18 cellular contexts compared by ENCODE assay signal in genomic region chr2:241764272-241765241, GRCh38. TPM values are rescaled to one million over a fixed set of nuclear protein-coding genes. Genes with fewer than 3 reads are reported as not detected.
DNase-seq lines count a peak whose midpoint lies in the region; ATAC-seq, FAIRE-seq and TF ChIP-seq lines count a peak whose summit lies in the region.
"Had no signal": no experiment of that assay in that cellular context is flagged by ENCODE, and none has a peak within 500 bp of the region (broad histone marks: within the 10 kb centered on the region; RNA-seq: fewer than 3 reads in every experiment).

No MANE protein-coding gene starts in this region.

- no peak for TF ChIP-seq CTCF in natural killer cell (IDR thresholded peaks at IDR 0.05)

- H3K9ac ChIP-seq in BLaER1 treated with 17β-estradiol and CSF1 and Interleukin-3, amounts not matched to agents 10 nM and 100 nM: peak overlapping the region; percentile 31 to 76 (median 63); a peak in 21 of 22 replicates

- no peak for FAIRE-seq in GM12892 (lab: Jason Lieb, UNC)
- FAIRE-seq: kidney had no signal

- TF ChIP-seq POLR2A in GM12892 (IDR thresholded peaks at IDR 0.05; ENCODE audit: low read depth, low read length): no peak

- DNase-seq in GM12892 (ENCODE audit: insufficient read length) (peak; percentile 16), natural killer cell (no peak), SHP77 (lab: John Stamatoyannopoulos, UW) (no peak)
- no peak for DNase-seq in effector memory CD4-positive, alpha-beta T cell
- DNase-seq: activated CD4-positive, alpha-beta T cell treated with anti-CD3 and anti-CD28 coated beads, Interleukin-2, amount 10 ng/mL, durations not matched to agents 24 days and 14 days; Calu3; foreskin melanocyte; Kasumi-1; kidney; naive thymus-derived CD8-positive, alpha-beta T cell; NCI-H2029 treated with DMSO at 0.1 percent for 48 hours; NCI-H82 had no signal

- peaks cover 4 to 8% (median 5%) of the 10 kb centered on the region in 11 experiments; a peak in 16 of 22 replicates for H3K9me3 ChIP-seq in BLaER1 treated with 17β-estradiol and CSF1 and Interleukin-3, amounts not matched to agents 10 nM and 100 nM (replicated peaks in 1 of 11)
- H3K9me3 ChIP-seq in effector memory CD4-positive, alpha-beta T cell (ENCODE audit: control insufficient read depth, low read length): no peaks in the 10 kb centered on the region
- H3K9me3 ChIP-seq: suprapubic skin had no signal

- peaks cover 0 to 11% of the 10 kb centered on the region in 2 donors for H3K27me3 Mint-ChIP-seq in natural killer cell (ENCODE audit: low read depth in 2 of 2)
- H3K27me3 Mint-ChIP-seq: activated CD4-positive, alpha-beta T cell treated with anti-CD3 and anti-CD28 coated beads, Interleukin-2, amount 10 ng/mL, durations not matched to agents 24 days and 14 days; naive thymus-derived CD8-positive, alpha-beta T cell had no signal

- no peaks in the 10 kb centered on the region for H4K20me1 ChIP-seq in BLaER1 treated with 17β-estradiol and CSF1 and Interleukin-3, amounts not matched to agents 10 nM and 100 nM

- H3K36me3 Mint-ChIP-seq in natural killer cell: peaks cover 3% of the 10 kb centered on the region

- H3K4me2 ChIP-seq in BLaER1 treated with 17β-estradiol and CSF1 and Interleukin-3, amounts not matched to agents 10 nM and 100 nM: peak overlapping the region; percentile 67 to 85 (median 82)

- peak overlapping the region; percentile 9 to 88 (median 79); a peak in 21 of 22 replicates for H3K27ac ChIP-seq in BLaER1 treated with 17β-estradiol and CSF1 and Interleukin-3, amounts not matched to agents 10 nM and 100 nM
- peak overlapping the region; percentile 63 for H3K27ac ChIP-seq in effector memory CD4-positive, alpha-beta T cell (ENCODE audit: insufficient read depth, low read length, poor library complexity, severe bottlenecking)
- H3K27ac ChIP-seq: dorsolateral prefrontal cortex, suprapubic skin had no signal

- no peaks in the 10 kb centered on the region for H3K27me3 ChIP-seq in BLaER1 treated with 17β-estradiol and CSF1 and Interleukin-3, amounts not matched to agents 10 nM and 100 nM
- H3K27me3 ChIP-seq in effector memory CD4-positive, alpha-beta T cell (replicated peaks; ENCODE audit: control insufficient read depth, insufficient read depth, low read length, poor library complexity, severe bottlenecking): no peaks in the 10 kb centered on the region
- H3K27me3 ChIP-seq: dorsolateral prefrontal cortex, suprapubic skin had no signal

- peaks cover 0 to 3% of the 10 kb centered on the region in 2 donors for H3K9me3 Mint-ChIP-seq in natural killer cell
- H3K9me3 Mint-ChIP-seq: activated CD4-positive, alpha-beta T cell treated with anti-CD3 and anti-CD28 coated beads, Interleukin-2, amount 10 ng/mL, durations not matched to agents 24 days and 14 days had no signal

- H3K4me1 ChIP-seq in BLaER1 treated with 17β-estradiol and CSF1 and Interleukin-3, amounts not matched to agents 10 nM and 100 nM: peaks cover 32 to 72% (median 56%) of the 10 kb centered on the region in 10 experiments
- H3K4me1 ChIP-seq in effector memory CD4-positive, alpha-beta T cell (ENCODE audit: control insufficient read depth, insufficient read depth, low read length, poor library complexity, severe bottlenecking): peaks cover 10% of the 10 kb centered on the region
- H3K4me1 ChIP-seq: suprapubic skin had no signal

- H3K4me1 Mint-ChIP-seq in natural killer cell: peaks cover 31 to 38% of the 10 kb centered on the region in 2 donors

- H3K4me3 ChIP-seq in BLaER1 treated with 17β-estradiol and CSF1 and Interleukin-3, amounts not matched to agents 10 nM and 100 nM: no peak overlapping the region; a peak in 1 of 20 replicates
- H3K4me3 ChIP-seq in effector memory CD4-positive, alpha-beta T cell (ENCODE audit: insufficient read depth, low read depth, low read length, poor library complexity, severe bottlenecking): no peak overlapping the region
- H3K4me3 ChIP-seq: dorsolateral prefrontal cortex, skin epidermis, suprapubic skin had no signal

- peak overlapping the region; percentile 94 to 96 for H3K27ac Mint-ChIP-seq in natural killer cell
- H3K27ac Mint-ChIP-seq: activated CD4-positive, alpha-beta T cell treated with anti-CD3 and anti-CD28 coated beads, Interleukin-2, amount 10 ng/mL, durations not matched to agents 24 days and 14 days had no signal

- peak in 2 of 3 donors; percentile 4 to 6 for ATAC-seq in natural killer cell
- no peak for ATAC-seq in GM21576 (IDR thresholded peaks at IDR 0.05; ENCODE audit: unreplicated experiment)
- ATAC-seq in GM21381 (IDR thresholded peaks at IDR 0.05; ENCODE audit: unreplicated experiment): no peak
- ATAC-seq: naive thymus-derived CD8-positive, alpha-beta T cell had no signal

- H3K36me3 ChIP-seq in BLaER1 treated with 17β-estradiol and CSF1 and Interleukin-3, amounts not matched to agents 10 nM and 100 nM: peaks cover 8 to 20% (median 15%) of the 10 kb centered on the region in 11 experiments; a peak in 19 of 22 replicates
- H3K36me3 ChIP-seq in effector memory CD4-positive, alpha-beta T cell (ENCODE audit: control insufficient read depth, insufficient read depth, low read length): no peaks in the 10 kb centered on the region

- intact Hi-C loops in natural killer cell (cut with micrococcal nuclease): loop anchor here (5.0 kb wide), 2 partner anchors 77 to 447 kb away; partner anchors contain the start of genes DTYMK, HDLBP and SEPTIN2

- peak overlapping the region; percentile 60 for H3K4me3 Mint-ChIP-seq in natural killer cell
- H3K4me3 Mint-ChIP-seq: activated CD4-positive, alpha-beta T cell treated with anti-CD3 and anti-CD28 coated beads, Interleukin-2, amount 10 ng/mL, durations not matched to agents 24 days and 14 days had no signal

RNA-seq across cellular contexts. Expression of gene GAL3ST2, which starts 12.1 kb away (rescaled TPM):
- not detected for polyA plus RNA-seq in GM12892 (2012; ENCODE audit: missing spikeins)
- under 1 TPM in 1 of 3 donors, not detected in 2; 0.88 TPM for total RNA-seq in natural killer cell
- total RNA-seq: Calu3; naive thymus-derived CD8-positive, alpha-beta T cell; suprapubic skin had no signal
- polyA plus RNA-seq: naive thymus-derived CD8-positive, alpha-beta T cell had no signal

RNA-seq across cellular contexts. Expression of gene D2HGDH, which starts 30.1 kb away (rescaled TPM):
- polyA plus RNA-seq in GM12892 (2012; ENCODE audit: missing spikeins): 16.8 TPM
- total RNA-seq in natural killer cell: 10 to 100 TPM; 28.9 to 45.5 (median 43.4) TPM

RNA-seq across cellular contexts. Expression of gene NEU4, which starts 44.4 kb away (rescaled TPM):
- polyA plus RNA-seq in GM12892 (2012; ENCODE audit: missing spikeins): 0.19 TPM
- total RNA-seq in natural killer cell: 1 to 10 TPM in 2 of 3 donors, under 1 TPM in 1; 0.39 to 6.6 (median 2.2) TPM
- total RNA-seq: naive thymus-derived CD8-positive, alpha-beta T cell had no signal
- polyA plus RNA-seq: naive thymus-derived CD8-positive, alpha-beta T cell had no signal

Comparison
In these comparisons a context has a peak if more than half of its experiments do, and no peak if none do; other contexts are left out.
1. ATAC-seq: peak in natural killer cell (2 of 3); none in GM21576 (single experiment) and GM21381 (single experiment).